ENCODE assay signal across 15 cellular contexts in the genomic region with DNA sequence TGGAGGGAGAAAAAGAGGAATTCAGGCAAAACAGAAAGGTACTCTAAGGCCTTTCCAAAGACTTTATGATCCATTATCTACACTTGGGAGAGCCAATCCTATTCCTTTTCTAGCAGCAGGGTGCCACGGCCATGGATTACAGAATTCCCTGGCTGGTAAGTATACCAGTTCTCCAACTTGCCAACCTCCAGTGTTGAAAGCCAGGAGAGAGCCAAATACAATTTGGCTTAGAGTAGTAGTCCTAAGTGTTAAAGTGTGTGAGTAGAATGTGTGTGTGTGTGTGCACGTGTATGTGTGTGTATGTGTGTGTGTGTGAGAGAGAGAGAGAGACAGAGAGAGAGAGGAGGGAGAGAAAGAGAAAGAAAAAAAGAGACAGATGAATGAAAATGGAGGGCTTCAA. TPM values are rescaled to one million over a fixed set of nuclear protein-coding genes. Genes with fewer than 3 reads are reported as not detected.
A peak's percentile ranks its signal among the peaks of the same experiment; 100 is the strongest.
DNase-seq lines count a peak whose midpoint lies in the region; ATAC-seq and TF ChIP-seq lines count a peak whose summit lies in the region.
"Had no signal": no experiment of that assay in that cellular context is flagged by ENCODE, and none has a peak within 500 bp of the region (broad histone marks: within the 10 kb centered on the region; RNA-seq: fewer than 3 reads in every experiment).

No MANE protein-coding gene starts in this region.

- intact Hi-C loops in Right ventricle myocardium inferior (cut with DNase I) (loop anchor here (2.0 kb wide), 1 partner anchor 44 kb away; a partner anchor contains a TSS), cardiac septum (cut with DNase I) (no loop called here), left ventricle myocardium inferior (cut with micrococcal nuclease) (no loop called here)

- H3K27ac ChIP-seq in left ventricle myocardium inferior (replicated peaks) (peak overlapping the region; percentile 3), neural progenitor cell (no peak overlapping the region)
- H3K27ac ChIP-seq: BLaER1 treated with 17β-estradiol and CSF1 and Interleukin-3, amounts not matched to agents 10 nM and 100 nM; HL-60 had no signal

- no peaks in the 10 kb centered on the region for H3K79me2 ChIP-seq in neural progenitor cell (ENCODE audit: low read depth)

- POLR2A ChIA-PET in WTC11 (lab: Charles Lee), result no interaction called here
- POLR2A ChIA-PET in GM10248 (lab: Yijun Ruan, JAX), result no interaction called here

- CTCF ChIA-PET in WTC11 (lab: Charles Lee) (no interaction called here), GM10248 (lab: Yijun Ruan, JAX) (no interaction called here)

- no peak overlapping the region for H3K4me2 ChIP-seq in neural progenitor cell
- H3K4me2 ChIP-seq: BLaER1 treated with 17β-estradiol and CSF1 and Interleukin-3, amounts not matched to agents 10 nM and 100 nM had no signal

- ATAC-seq in Right ventricle myocardium inferior (peak; percentile 94), WTC11 (no peak)
- no peak for ATAC-seq in stimulated activated naive CD8-positive, alpha-beta T cell treated with anti-CD3 and anti-CD28 coated beads, Interleukin-15, Interleukin-2, amounts not matched to agents 100 U/mL and 50 U/mL, for 24 hours
- ATAC-seq: GM12878 had no signal

- H3K4me3 ChIP-seq in left ventricle myocardium inferior, result no peak overlapping the region
- no peak overlapping the region for H3K4me3 ChIP-seq in neural progenitor cell
- H3K4me3 ChIP-seq: BLaER1 treated with 17β-estradiol and CSF1 and Interleukin-3, amounts not matched to agents 10 nM and 100 nM; GM12878 had no signal

- no peaks in the 10 kb centered on the region for H3K27me3 Mint-ChIP-seq in WTC11 (ENCODE audit: low read depth)
- H3K27me3 Mint-ChIP-seq in neural progenitor cell (ENCODE audit: insufficient read depth, low read depth), result no peaks in the 10 kb centered on the region
- H3K27me3 Mint-ChIP-seq: CD4-positive, CD25-positive, alpha-beta regulatory T cell had no signal

- no peaks in the 10 kb centered on the region for H4K20me1 ChIP-seq in neural progenitor cell (ENCODE audit: low read depth)
- H4K20me1 ChIP-seq: BLaER1 treated with 17β-estradiol and CSF1 and Interleukin-3, amounts not matched to agents 10 nM and 100 nM had no signal

- no peaks in the 10 kb centered on the region for H3K27me3 ChIP-seq in left ventricle myocardium inferior (ENCODE audit: low read depth)
- no peaks in the 10 kb centered on the region for H3K27me3 ChIP-seq in neural progenitor cell
- H3K27me3 ChIP-seq: BLaER1 treated with 17β-estradiol and CSF1 and Interleukin-3, amounts not matched to agents 10 nM and 100 nM had no signal

- H3K4me1 Mint-ChIP-seq in WTC11 (peaks cover 4% of the 10 kb centered on the region), neural progenitor cell (peaks cover 5% of the 10 kb centered on the region)

- H3K4me3 Mint-ChIP-seq in WTC11, result no peak overlapping the region
- no peak overlapping the region for H3K4me3 Mint-ChIP-seq in neural progenitor cell

- H3F3A ChIP-seq in neural progenitor cell (ENCODE audit: low read depth), result no peaks in the 10 kb centered on the region

- no peak overlapping the region for H3K9ac ChIP-seq in neural progenitor cell
- H3K9ac ChIP-seq: BLaER1 treated with 17β-estradiol and CSF1 and Interleukin-3, amounts not matched to agents 10 nM and 100 nM had no signal

- no peak for TF ChIP-seq CTCF in WTC11 (IDR thresholded peaks at IDR 0.05)
- TF ChIP-seq CTCF in left ventricle myocardium inferior (IDR thresholded peaks at IDR 0.05; ENCODE audit: borderline replicate concordance), result no peak
- TF ChIP-seq CTCF in neural progenitor cell (IDR thresholded peaks at IDR 0.05), result no peak
- no peak for TF ChIP-seq CTCF in GM10248 (IDR thresholded peaks at IDR 0.05; ENCODE audit: control extremely low read depth, extremely low read depth, low read depth, missing control alignments)

- no peak overlapping the region for H2AFZ ChIP-seq in neural progenitor cell (replicated peaks)

- H3K9me3 Mint-ChIP-seq in WTC11 (no peaks in the 10 kb centered on the region), neural progenitor cell (no peaks in the 10 kb centered on the region)

- DNase-seq in Right ventricle myocardium inferior (ENCODE audit: missing footprints) (no peak), cardiac septum (ENCODE audit: low spot score) (no peak), WTC11 (ENCODE audit: low spot score) (no peak), left ventricle myocardium inferior (no peak), neural progenitor cell (ENCODE audit: low spot score) (peak; percentile 6), NCI-H128 (lab: John Stamatoyannopoulos, UW; ENCODE audit: unreplicated experiment) (no peak), GM10248 (ENCODE audit: extremely low spot score) (no peak)
- DNase-seq in stimulated activated naive CD8-positive, alpha-beta T cell treated with anti-CD3 and anti-CD28 coated beads, Interleukin-15, Interleukin-2, amounts not matched to agents 100 U/mL and 50 U/mL, for 24 hours, result no peak
- DNase-seq: ACHN; CD4-positive, CD25-positive, alpha-beta regulatory T cell; DMS53; H7 had no signal

- peaks cover 9% of the 10 kb centered on the region for H3K4me1 ChIP-seq in left ventricle myocardium inferior
- no peaks in the 10 kb centered on the region for H3K4me1 ChIP-seq in neural progenitor cell

- H3K36me3 ChIP-seq in left ventricle myocardium inferior, result no peaks in the 10 kb centered on the region
- no peaks in the 10 kb centered on the region for H3K36me3 ChIP-seq in neural progenitor cell
- H3K36me3 ChIP-seq: BLaER1 treated with 17β-estradiol and CSF1 and Interleukin-3, amounts not matched to agents 10 nM and 100 nM had no signal

- H3K36me3 Mint-ChIP-seq in WTC11, result no peaks in the 10 kb centered on the region
- no peaks in the 10 kb centered on the region for H3K36me3 Mint-ChIP-seq in neural progenitor cell

- H3K27ac Mint-ChIP-seq in WTC11 (peak overlapping the region; percentile 83; the same call in 1 of the 2 replicates), neural progenitor cell (no peak overlapping the region)
- H3K27ac Mint-ChIP-seq: CD4-positive, CD25-positive, alpha-beta regulatory T cell had no signal

- H3K9me3 ChIP-seq in left ventricle myocardium inferior (replicated peaks) (peaks cover 11% of the 10 kb centered on the region), neural progenitor cell (ENCODE audit: low read depth) (no peaks in the 10 kb centered on the region)

TF ChIP-seq in WTC11, 78 proteins besides CTCF, POLR2A, EP300 and RAD21 (continues in another document):
- TF ChIP-seq KAT7 (CRISPR knock-in tag; IDR thresholded peaks at IDR 0.05; ENCODE audit: borderline replicate concordance) (no peak), FOXK1 (CRISPR knock-in tag; IDR thresholded peaks at IDR 0.05) (no peak), TEAD1 (CRISPR knock-in tag; IDR thresholded peaks at IDR 0.05) (no peak), EMX1 (CRISPR knock-in tag; IDR thresholded peaks at IDR 0.05) (no peak), ZNF232 (CRISPR knock-in tag; IDR thresholded peaks at IDR 0.05) (no peak), ELF4 (CRISPR knock-in tag; IDR thresholded peaks at IDR 0.05; ENCODE audit: low read depth) (no peak), ZNF317 (CRISPR knock-in tag; IDR thresholded peaks at IDR 0.05; ENCODE audit: borderline replicate concordance, low read depth) (no peak), RORB (CRISPR knock-in tag; IDR thresholded peaks at IDR 0.05) (no peak), FOXJ3 (CRISPR knock-in tag; IDR thresholded peaks at IDR 0.05; ENCODE audit: borderline replicate concordance) (no peak)
- TF ChIP-seq, protein P1, sequence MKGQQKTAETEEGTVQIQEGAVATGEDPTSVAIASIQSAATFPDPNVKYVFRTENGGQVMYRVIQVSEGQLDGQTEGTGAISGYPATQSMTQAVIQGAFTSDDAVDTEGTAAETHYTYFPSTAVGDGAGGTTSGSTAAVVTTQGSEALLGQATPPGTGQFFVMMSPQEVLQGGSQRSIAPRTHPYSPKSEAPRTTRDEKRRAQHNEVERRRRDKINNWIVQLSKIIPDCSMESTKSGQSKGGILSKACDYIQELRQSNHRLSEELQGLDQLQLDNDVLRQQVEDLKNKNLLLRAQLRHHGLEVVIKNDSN (CRISPR knock-in tag; IDR thresholded peaks at IDR 0.05), result no peak
- TF ChIP-seq, protein P2, sequence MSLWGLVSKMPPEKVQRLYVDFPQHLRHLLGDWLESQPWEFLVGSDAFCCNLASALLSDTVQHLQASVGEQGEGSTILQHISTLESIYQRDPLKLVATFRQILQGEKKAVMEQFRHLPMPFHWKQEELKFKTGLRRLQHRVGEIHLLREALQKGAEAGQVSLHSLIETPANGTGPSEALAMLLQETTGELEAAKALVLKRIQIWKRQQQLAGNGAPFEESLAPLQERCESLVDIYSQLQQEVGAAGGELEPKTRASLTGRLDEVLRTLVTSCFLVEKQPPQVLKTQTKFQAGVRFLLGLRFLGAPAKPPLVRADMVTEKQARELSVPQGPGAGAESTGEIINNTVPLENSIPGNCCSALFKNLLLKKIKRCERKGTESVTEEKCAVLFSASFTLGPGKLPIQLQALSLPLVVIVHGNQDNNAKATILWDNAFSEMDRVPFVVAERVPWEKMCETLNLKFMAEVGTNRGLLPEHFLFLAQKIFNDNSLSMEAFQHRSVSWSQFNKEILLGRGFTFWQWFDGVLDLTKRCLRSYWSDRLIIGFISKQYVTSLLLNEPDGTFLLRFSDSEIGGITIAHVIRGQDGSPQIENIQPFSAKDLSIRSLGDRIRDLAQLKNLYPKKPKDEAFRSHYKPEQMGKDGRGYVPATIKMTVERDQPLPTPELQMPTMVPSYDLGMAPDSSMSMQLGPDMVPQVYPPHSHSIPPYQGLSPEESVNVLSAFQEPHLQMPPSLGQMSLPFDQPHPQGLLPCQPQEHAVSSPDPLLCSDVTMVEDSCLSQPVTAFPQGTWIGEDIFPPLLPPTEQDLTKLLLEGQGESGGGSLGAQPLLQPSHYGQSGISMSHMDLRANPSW (CRISPR knock-in tag; conservative IDR thresholded peaks at IDR 0.05; ENCODE audit: low read depth), result no peak
- TF ChIP-seq, protein P3, sequence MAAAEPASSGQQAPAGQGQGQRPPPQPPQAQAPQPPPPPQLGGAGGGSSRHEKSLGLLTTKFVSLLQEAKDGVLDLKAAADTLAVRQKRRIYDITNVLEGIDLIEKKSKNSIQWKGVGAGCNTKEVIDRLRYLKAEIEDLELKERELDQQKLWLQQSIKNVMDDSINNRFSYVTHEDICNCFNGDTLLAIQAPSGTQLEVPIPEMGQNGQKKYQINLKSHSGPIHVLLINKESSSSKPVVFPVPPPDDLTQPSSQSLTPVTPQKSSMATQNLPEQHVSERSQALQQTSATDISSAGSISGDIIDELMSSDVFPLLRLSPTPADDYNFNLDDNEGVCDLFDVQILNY (CRISPR knock-in tag; IDR thresholded peaks at IDR 0.05), result no peak

RNA-seq across cellular contexts. Expression of a gene that starts 43.3 kb away (rescaled TPM):
- 13.5 TPM for total RNA-seq in Right ventricle myocardium inferior
- 27.3 TPM for total RNA-seq in cardiac septum
- total RNA-seq in WTC11 (2021), result 7.3 to 11.6 TPM (median 10.9 TPM) in 3 replicates
- total RNA-seq in left ventricle myocardium inferior, result 18.8 TPM
- total RNA-seq in neural progenitor cell (ENCODE audit: low replicate concordance), result 10.9 and 11.4 TPM in 2 replicates

RNA-seq across cellular contexts. Expression of a gene that starts 43.7 kb away (rescaled TPM):
- total RNA-seq in Right ventricle myocardium inferior (1,383 TPM), cardiac septum (1,107 TPM), WTC11 (2021) (255 to 268 TPM (median 259 TPM) in 3 replicates), left ventricle myocardium inferior (1,481 TPM), neural progenitor cell (ENCODE audit: low replicate concordance) (291 and 323 TPM in 2 replicates)
